In genomic region chr7:44394636-44395035, GRCh38 we compare ENCODE assay signal across 13 cellular contexts.
"Had no signal": no experiment of that assay in that cellular context is flagged by ENCODE, and none has a peak within 500 bp of the region (broad histone marks: within the 10 kb centered on the region; RNA-seq: fewer than 3 reads in every experiment).

No MANE protein-coding gene starts in this region.

- H3K27ac Mint-ChIP-seq: activated B cell treated with CpG ODN at 0.5 μM for 24 hours; activated CD4-positive, alpha-beta T cell treated with anti-CD3 and anti-CD28 coated beads, Interleukin-2, amount 10 ng/mL, durations not matched to agents 7 days and 5 days; activated naive CD8-positive, alpha-beta T cell treated with anti-CD3 and anti-CD28 coated beads for 36 hours; nephron had no signal

- H3K27me3 ChIP-seq: brain microvascular endothelial cell, right lobe of liver had no signal

- H3K4me3 Mint-ChIP-seq: activated B cell treated with CpG ODN at 0.5 μM for 24 hours; activated CD4-positive, alpha-beta T cell treated with anti-CD3 and anti-CD28 coated beads, Interleukin-2, amount 10 ng/mL, durations not matched to agents 7 days and 5 days; activated naive CD8-positive, alpha-beta T cell treated with anti-CD3 and anti-CD28 coated beads for 36 hours; activated T-cell treated with anti-CD3 and anti-CD28 coated beads, Interleukin-2, amount 50 U/mL, for 72 hours; nephron; stimulated activated naive CD8-positive, alpha-beta T cell treated with anti-CD3 and anti-CD28 coated beads, Interleukin-15, Interleukin-2, amounts not matched to agents 100 ng/mL and 50 ng/mL, for 24 hours had no signal

- DNase-seq: activated B cell treated with CpG ODN at 0.5 μM for 24 hours; activated CD4-positive, alpha-beta T cell treated with anti-CD3 and anti-CD28 coated beads, Interleukin-2, amount 10 ng/mL, durations not matched to agents 7 days and 5 days; activated gamma-delta T cell treated with Interleukin-2 at 50 U/mL for 16 hours; activated naive CD8-positive, alpha-beta T cell treated with anti-CD3 and anti-CD28 coated beads for 36 hours; activated T-cell treated with anti-CD3 and anti-CD28 coated beads, Interleukin-2, amount 50 U/mL, for 72 hours; brain microvascular endothelial cell; occipital lobe; T-helper 2 cell had no signal

- H3K9me3 Mint-ChIP-seq: activated B cell treated with CpG ODN at 0.5 μM for 24 hours; activated CD4-positive, alpha-beta T cell treated with anti-CD3 and anti-CD28 coated beads, Interleukin-2, amount 10 ng/mL, durations not matched to agents 7 days and 5 days; activated naive CD8-positive, alpha-beta T cell treated with anti-CD3 and anti-CD28 coated beads for 36 hours; activated T-cell treated with anti-CD3 and anti-CD28 coated beads, Interleukin-2, amount 50 U/mL, for 72 hours; nephron; stimulated activated naive CD8-positive, alpha-beta T cell treated with anti-CD3 and anti-CD28 coated beads, Interleukin-15, Interleukin-2, amounts not matched to agents 100 ng/mL and 50 ng/mL, for 24 hours had no signal

- H3K27ac ChIP-seq: brain microvascular endothelial cell, prostate gland, right lobe of liver had no signal

- H3K36me3 ChIP-seq: prostate gland had no signal

- H3K4me1 ChIP-seq: prostate gland, right lobe of liver had no signal

- H3K4me1 Mint-ChIP-seq: activated CD4-positive, alpha-beta T cell treated with anti-CD3 and anti-CD28 coated beads, Interleukin-2, amount 10 ng/mL, durations not matched to agents 7 days and 5 days; activated naive CD8-positive, alpha-beta T cell treated with anti-CD3 and anti-CD28 coated beads for 36 hours had no signal

- H3K27me3 Mint-ChIP-seq: activated B cell treated with CpG ODN at 0.5 μM for 24 hours; activated CD4-positive, alpha-beta T cell treated with anti-CD3 and anti-CD28 coated beads, Interleukin-2, amount 10 ng/mL, durations not matched to agents 7 days and 5 days; activated naive CD8-positive, alpha-beta T cell treated with anti-CD3 and anti-CD28 coated beads for 36 hours; stimulated activated naive CD8-positive, alpha-beta T cell treated with anti-CD3 and anti-CD28 coated beads, Interleukin-15, Interleukin-2, amounts not matched to agents 100 ng/mL and 50 ng/mL, for 24 hours had no signal

- H3K9me3 ChIP-seq: prostate gland, right lobe of liver had no signal

- H3K4me3 ChIP-seq: lung, prostate gland, right lobe of liver had no signal
